1 cellular context compared by ENCODE assay signal in the genomic region with DNA sequence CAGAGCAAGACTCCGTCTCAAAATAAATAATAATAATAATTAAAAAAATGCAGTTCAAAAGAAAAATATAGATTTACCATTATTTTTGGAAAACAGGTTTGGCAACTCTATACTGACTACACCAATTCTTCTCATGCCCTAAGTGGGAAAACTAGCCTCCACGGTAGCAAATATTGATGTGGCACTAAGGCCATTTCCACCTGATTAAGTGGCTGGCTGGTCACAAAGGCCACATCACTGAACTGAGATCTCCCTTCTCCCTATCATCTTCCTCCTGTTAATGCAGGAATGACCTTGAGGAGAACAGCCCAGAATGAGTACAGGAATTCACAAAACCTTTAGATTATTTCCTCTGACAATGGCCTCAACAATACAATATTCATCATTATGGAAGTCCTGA.
TF ChIP-seq lines count a peak whose summit lies in the region.

No MANE protein-coding gene starts in this region.

TF ChIP-seq in K562, 482 proteins besides CTCF, POLR2A, EP300 and RAD21:
- peak; percentile 87 for TF ChIP-seq ZNF75A (CRISPR knock-in tag; IDR thresholded peaks at IDR 0.05)
- peak; percentile 40; the same call in 1 of the 2 replicates for TF ChIP-seq SOX6 (IDR thresholded peaks at IDR 0.05)
- TF ChIP-seq TCF7 (IDR thresholded peaks at IDR 0.05; ENCODE audit: borderline replicate concordance): no peak
